ENCODE assay signal across 11 cellular contexts in the genomic region with DNA sequence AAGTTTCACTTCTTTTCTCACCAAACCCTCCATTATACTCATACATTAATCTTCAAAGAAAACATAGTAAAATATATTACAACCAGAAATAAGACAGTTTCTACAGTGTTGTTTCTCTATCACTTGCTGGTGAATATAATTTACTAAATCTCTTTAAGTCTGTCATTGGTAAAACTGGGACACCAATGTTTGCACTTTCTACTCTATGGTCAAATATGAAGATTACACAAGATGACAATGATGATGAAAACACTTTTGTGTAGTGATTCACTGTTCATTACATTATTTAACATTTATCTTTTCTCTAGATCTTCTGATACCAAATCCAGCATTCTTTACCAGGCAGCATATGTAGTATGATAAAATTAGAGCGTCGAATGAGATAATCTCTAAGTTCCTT.
"Had no signal": no experiment of that assay in that cellular context is flagged by ENCODE, and none has a peak within 500 bp of the region (broad histone marks: within the 10 kb centered on the region; RNA-seq: fewer than 3 reads in every experiment).

No MANE protein-coding gene starts in this region.

- FAIRE-seq: H1, H54 had no signal

- H2AFZ ChIP-seq: GM23248 had no signal

- ATAC-seq: GM23338, HCT116 had no signal

- H3K9me3 Mint-ChIP-seq: GM23338, H9, HFFc6 had no signal

- H3K4me2 ChIP-seq: GM23338 had no signal

- H3K9me3 ChIP-seq: HAP-1 had no signal

- H3K9ac ChIP-seq: GM23248 had no signal

- H3K4me3 ChIP-seq: GM23248, GM23338, HAP-1 had no signal

- H3K27ac ChIP-seq: GM23248 had no signal

- DNase-seq: GM23248, GOT3, H7, H9, HCEC 1CT, HFFc6 had no signal

- H3K4me3 Mint-ChIP-seq: GM23338, H9, HFFc6 had no signal

- H3K36me3 ChIP-seq: HAP-1 had no signal
